In the genomic region with DNA sequence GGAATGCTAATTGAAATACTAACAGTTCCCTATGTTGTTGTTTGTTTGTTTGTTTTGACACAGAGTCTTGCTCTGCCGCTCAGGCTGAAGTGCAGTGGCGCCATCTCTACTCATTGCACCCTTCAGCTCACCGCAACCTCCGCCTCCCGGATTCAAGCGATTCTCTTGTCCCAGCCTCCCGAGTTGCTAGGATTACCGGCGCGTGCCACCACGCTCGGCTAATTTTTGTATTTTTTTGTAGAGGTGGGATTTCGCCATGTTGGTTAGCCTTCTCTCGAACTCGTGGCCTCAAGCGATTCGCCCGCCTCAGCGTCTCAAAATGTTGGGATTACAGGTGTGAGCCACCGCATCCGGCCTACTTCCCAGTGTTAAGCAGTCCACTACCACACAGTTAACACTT, we compare ENCODE assay signal across 18 cellular contexts. TPM values are rescaled to one million over a fixed set of nuclear protein-coding genes. Genes with fewer than 3 reads are reported as not detected.
DNase-seq lines count a peak whose midpoint lies in the region; ATAC-seq, FAIRE-seq and TF ChIP-seq lines count a peak whose summit lies in the region.
"Had no signal": no experiment of that assay in that cellular context is flagged by ENCODE, and none has a peak within 500 bp of the region (broad histone marks: within the 10 kb centered on the region; RNA-seq: fewer than 3 reads in every experiment).

No MANE protein-coding gene starts in this region.

- TF ChIP-seq RAD21 in H1 (IDR thresholded peaks at IDR 0.05 in 1 of 2, conservative IDR thresholded peaks at IDR 0.05 in 1 of 2; ENCODE audit: low read depth in 2 of 2, low read length in 2 of 2): no peak

- no peak overlapping the region for H2BK15ac ChIP-seq in H1 (ENCODE audit: low read length)

- no peaks in the 10 kb centered on the region for H3K9me3 ChIP-seq in Caco-2
- no peaks in the 10 kb centered on the region for H3K9me3 ChIP-seq in H1 (ENCODE audit: insufficient read depth in 2 of 2, low read depth in 1 of 2, low read length in 1 of 2)
- H3K9me3 ChIP-seq in spleen: no peaks in the 10 kb centered on the region
- H3K9me3 ChIP-seq: BLaER1 had no signal

- no peaks in the 10 kb centered on the region for H3K9me3 Mint-ChIP-seq in Caco-2 (ENCODE audit: unreplicated experiment)
- H3K9me3 Mint-ChIP-seq in IgD-negative memory B cell: no peaks in the 10 kb centered on the region
- no peaks in the 10 kb centered on the region for H3K9me3 Mint-ChIP-seq in T-cell

- BruUV-seq in Caco-2 (replicated peaks; lab: Mats Ljungman, UMichigan): no TSS peak

- no peak for DNase-seq in Caco-2
- DNase-seq in H1 (ENCODE audit: low read depth in 1 of 2, low spot score in 2 of 2): no peak
- DNase-seq in spleen: no peak
- no peak for DNase-seq in T-cell
- no peak for DNase-seq in posterior cingulate gyrus
- DNase-seq: DMS 273 treated with DMSO at 0.1 percent for 48 hours, GF-D8, NCI-H1436 treated with DMSO at 0.1 percent for 48 hours, NCI-H2029 treated with DMSO at 0.1 percent for 48 hours, NCI-H524 had no signal

- CTCF ChIA-PET in Caco-2 (lab: Charles Lee) (no interaction called here), H1 (lab: Charles Lee; ENCODE audit: partially characterized antibody) (interaction anchor here (0.7 to 1.2 kb wide), 3 partner anchors 10 to 123 kb away, joined by 3 read pairs; no protein-coding TSS in a partner anchor), T-cell (lab: Charles Lee) (no interaction called here)

- H3K27ac ChIP-seq in H1 (ENCODE audit: low read depth, low read length) (no peak overlapping the region), spleen (peak overlapping the region in 7 of 8 donors; percentile 82 to 90 (median 86))
- H3K27ac ChIP-seq: BLaER1 had no signal

- no peak for TF ChIP-seq EP300 in H1 (IDR thresholded peaks at IDR 0.05; ENCODE audit: borderline replicate concordance in 1 of 2, low read depth in 2 of 2, low read length in 2 of 2)

- H3K4me1 Mint-ChIP-seq in Caco-2 (ENCODE audit: low read depth, unreplicated experiment): peaks cover 30% of the 10 kb centered on the region
- peaks cover 31 to 44% (median 39%) of the 10 kb centered on the region in 3 donors for H3K4me1 Mint-ChIP-seq in IgD-negative memory B cell
- peaks cover 44 to 50% (median 45%) of the 10 kb centered on the region in 3 donors for H3K4me1 Mint-ChIP-seq in T-cell

- H3K4me1 ChIP-seq in Caco-2: peaks cover 16% of the 10 kb centered on the region
- peaks cover 0 to under 1% (median 0%) of the 10 kb centered on the region in 4 experiments; a peak in 3 of 7 replicates for H3K4me1 ChIP-seq in H1 (replicated peaks in 1 of 4; ENCODE audit: control insufficient read depth in 3 of 4, insufficient read depth in 4 of 4, low read length in 3 of 4)
- H3K4me1 ChIP-seq in spleen: peaks cover 21 to 81% (median 51%) of the 10 kb centered on the region in 6 donors

- intact Hi-C loops in Caco-2 (cut with micrococcal nuclease; ENCODE audit: unreplicated experiment): loop anchor here (5.0 to 10.0 kb wide), 3 partner anchors 199 to 379 kb away; a partner anchor contains a TSS
- intact Hi-C loops in spleen (cut with DNase I; ENCODE audit: low total_unique reads): no loop called here
- intact Hi-C loops in posterior cingulate gyrus (cut with DNase I): loop anchor here (5.0 to 10.0 kb wide), 2 partner anchors 114 to 201 kb away; a partner anchor contains a TSS

- H2BK20ac ChIP-seq in H1 (ENCODE audit: low read length): no peak overlapping the region

- no peak overlapping the region for H2AK5ac ChIP-seq in H1 (ENCODE audit: low read depth, low read length)

- H3K27me3 Mint-ChIP-seq in Caco-2 (ENCODE audit: insufficient read depth, unreplicated experiment) (peaks cover 7% of the 10 kb centered on the region), IgD-negative memory B cell (peaks cover 11% of the 10 kb centered on the region), T-cell (peaks cover 0 to 7% of the 10 kb centered on the region in 2 donors)

- H4K5ac ChIP-seq in H1 (ENCODE audit: insufficient read length, low read depth, low read length): no peak overlapping the region

- peaks cover 24% of the 10 kb centered on the region for H3K23me2 ChIP-seq in H1 (ENCODE audit: low read depth, low read length)

- 88% methylated on average over 21 of the region's 21 CpGs; no CpG with 5 or more reads in 1 of the 2 experiments for WGBS in H1 (ENCODE audit: extremely low coverage in 1 of 2, insufficient coverage in 1 of 2, insufficient read length in 1 of 2, insufficient replicate concordance in 2 of 2, low coverage in 1 of 2, low lambda C conversion rate in 2 of 2, missing lambda C conversion rate in 1 of 2), 2 experiments
- 94 to 98% (median 96%) methylated on average over 21 of the region's 21 CpGs for WGBS in spleen, 5 donors

- H3K9ac ChIP-seq in H1 (replicated peaks in 1 of 4; ENCODE audit: extremely low read depth in 1 of 4, low read depth in 3 of 4, low read length in 3 of 4): no peak overlapping the region
- H3K9ac ChIP-seq: BLaER1 had no signal

- H3K36me3 Mint-ChIP-seq in Caco-2 (ENCODE audit: insufficient read depth, unreplicated experiment) (peaks cover 43% of the 10 kb centered on the region), IgD-negative memory B cell (peaks cover 2% of the 10 kb centered on the region), T-cell (peaks cover 3% of the 10 kb centered on the region)

- H2AFZ ChIP-seq in H1 (ENCODE audit: low read length): no peak overlapping the region

- H3K79me1 ChIP-seq in H1 (ENCODE audit: low read depth, low read length): no peaks in the 10 kb centered on the region

- H2BK120ac ChIP-seq in H1 (replicated peaks; ENCODE audit: low read depth, low read length): no peak overlapping the region

- H4K20me1 ChIP-seq in H1 (replicated peaks in 1 of 2; ENCODE audit: control insufficient read depth in 1 of 2, insufficient read depth in 2 of 2, low read length in 2 of 2): no peaks in the 10 kb centered on the region
- H4K20me1 ChIP-seq: BLaER1 had no signal

- no peak overlapping the region for H4K8ac ChIP-seq in H1 (ENCODE audit: extremely low read depth, insufficient read depth, low read length)

- H4K91ac ChIP-seq in H1 (replicated peaks; ENCODE audit: insufficient read length, low read length): no peak overlapping the region

- peak overlapping the region; percentile 30 to 79; a peak in 1 of 4 replicates for H3K4me2 ChIP-seq in H1 (ENCODE audit: insufficient read depth in 1 of 2, low read depth in 2 of 2, low read length in 2 of 2)

- POLR2A ChIA-PET in Caco-2 (lab: Charles Lee) (interaction anchor here (0.6 kb wide), 1 partner anchor 368 kb away, joined by 5 read pairs; no protein-coding TSS in a partner anchor), H1 (lab: Charles Lee; ENCODE audit: partially characterized antibody) (no interaction called here), T-cell (lab: Charles Lee) (no interaction called here)

- H3K23ac ChIP-seq in H1 (ENCODE audit: insufficient read length): no peak overlapping the region

- H3K18ac ChIP-seq in H1 (ENCODE audit: extremely low read depth, low read length): no peak overlapping the region

- no peak overlapping the region for H3K4ac ChIP-seq in H1 (replicated peaks; ENCODE audit: insufficient read length, low read depth, low read length)

- H3K56ac ChIP-seq in H1 (replicated peaks; ENCODE audit: insufficient read length, low read depth, low read length): no peak overlapping the region

- H3K36me3 ChIP-seq in Caco-2 (ENCODE audit: control insufficient read depth, insufficient read depth, low read length): no peaks in the 10 kb centered on the region
- no peaks in the 10 kb centered on the region for H3K36me3 ChIP-seq in H1 (ENCODE audit: control insufficient read depth in 2 of 4, insufficient read depth in 4 of 4, low read length in 3 of 4)
- no peaks in the 10 kb centered on the region for H3K36me3 ChIP-seq in spleen
- H3K36me3 ChIP-seq: BLaER1 had no signal

- no peaks in the 10 kb centered on the region for H3K79me2 ChIP-seq in H1 (ENCODE audit: control insufficient read depth in 1 of 2, insufficient read depth in 2 of 2, low read length in 2 of 2)

- no peak overlapping the region for H2BK12ac ChIP-seq in H1 (ENCODE audit: low read depth, low read length)

- TF ChIP-seq CTCF in Caco-2 (IDR thresholded peaks at IDR 0.05; ENCODE audit: insufficient read depth in 1 of 2, low read depth in 1 of 2, low read length in 1 of 2, severe bottlenecking in 1 of 2, unreplicated experiment in 1 of 2) (no peak), H1 (IDR thresholded peaks at IDR 0.05; ENCODE audit: control extremely low read depth in 1 of 3, insufficient read depth in 1 of 3, low read depth in 1 of 3, low read length in 3 of 3) (peak in 1 of 3 experiments; percentile 8; a peak in 1 of 4 replicates), spleen (IDR thresholded peaks at IDR 0.05 in 8 of 11, conservative IDR thresholded peaks at IDR 0.05 in 3 of 11) (no peak)

- ATAC-seq in T-cell (replicated peaks in 1 of 4) (no peak), GM19452 (IDR thresholded peaks at IDR 0.05; ENCODE audit: unreplicated experiment) (no peak)

- no peak overlapping the region for H3K14ac ChIP-seq in H1 (ENCODE audit: insufficient read length)

- H2BK5ac ChIP-seq in H1 (ENCODE audit: low read depth, low read length): no peak overlapping the region

- FAIRE-seq in H1 (lab: Jason Lieb, UNC): no peak
- FAIRE-seq: GM12892, H54 had no signal

- peak overlapping the region; percentile 22 for H3K4me3 Mint-ChIP-seq in Caco-2 (ENCODE audit: unreplicated experiment)
- peak overlapping the region in 2 of 4 donors; percentile 3 to 72 for H3K4me3 Mint-ChIP-seq in IgD-negative memory B cell
- H3K4me3 Mint-ChIP-seq in T-cell: no peak overlapping the region

- H3K27me3 ChIP-seq in Caco-2 (replicated peaks; ENCODE audit: control insufficient read depth, insufficient read depth, low read length): no peaks in the 10 kb centered on the region
- H3K27me3 ChIP-seq in H1 (replicated peaks in 1 of 4; ENCODE audit: control insufficient read depth in 3 of 4, extremely low read depth in 1 of 4, insufficient read depth in 3 of 4, low read length in 3 of 4): no peaks in the 10 kb centered on the region
- peaks cover 0 to 22% (median 0%) of the 10 kb centered on the region in 7 donors for H3K27me3 ChIP-seq in spleen (replicated peaks in 1 of 7)

- TF ChIP-seq POLR2A in H1 (IDR thresholded peaks at IDR 0.05; ENCODE audit: control extremely low read depth in 1 of 2, low read depth in 2 of 2, low read length in 2 of 2): no peak
- TF ChIP-seq POLR2A in spleen (IDR thresholded peaks at IDR 0.05): no peak

- H3K27ac Mint-ChIP-seq in Caco-2 (ENCODE audit: unreplicated experiment) (no peak overlapping the region), IgD-negative memory B cell (peak overlapping the region; percentile 31 to 100 (median 72)), T-cell (no peak overlapping the region)

- H3K4me3 ChIP-seq in Caco-2 (ENCODE audit: low read depth, low read length) (no peak overlapping the region), H1 (ENCODE audit: extremely low read depth in 1 of 4, insufficient read depth in 2 of 4, low read depth in 3 of 4, low read length in 4 of 4) (no peak overlapping the region), spleen (no peak overlapping the region)
- H3K4me3 ChIP-seq: BLaER1 had no signal

RNA-seq across cellular contexts. Expression of a gene that starts 42.0 kb away (rescaled TPM):
- total RNA-seq in Caco-2 (2022) (not detected in 2 replicates), spleen (not detected), T-cell (not detected)
- polyA plus RNA-seq in IgD-negative memory B cell (not detected), H1 (2011; rRNA removed) (not detected in 2 replicates), spleen (not detected)
- total RNA-seq in H1 (2021; fragmentation: NEBNext Ultra II Directional; extraction: Animal tissue kit (Norgen Biotek cat#: 25700)): not detected in 2 replicates
- polyA plus RNA-seq in H1 (2011; cell fraction: cytosol; rRNA removed): not detected
- polyA plus RNA-seq in H1 (2011; cell fraction: nucleus; rRNA removed): not detected
- not detected in 4 replicates for polyA plus RNA-seq in H1 (2012, experiment 1 of 2)
- not detected for polyA plus RNA-seq in H1 (2012, experiment 2 of 2)
- not detected for polyA plus RNA-seq in H1 (2013, experiment 1 of 2)
- polyA plus RNA-seq in H1 (2013, experiment 2 of 2): not detected
- polyA minus RNA-seq in H1 (2011; rRNA and poly(A)+ RNA removed): not detected in 2 replicates
- not detected for polyA minus RNA-seq in H1 (2011; cell fraction: cytosol; rRNA and poly(A)+ RNA removed)
- polyA minus RNA-seq in H1 (2011; cell fraction: nucleus; rRNA and poly(A)+ RNA removed): not detected
- total RNA-seq: Daoy, HT-29, SK-MEL-5 had no signal

RNA-seq across cellular contexts. Expression of a gene that starts 49.9 kb away (rescaled TPM):
- total RNA-seq in Caco-2 (2022) (not detected in 2 replicates), spleen (not detected), T-cell (not detected)
- polyA plus RNA-seq in IgD-negative memory B cell (not detected), H1 (2011; rRNA removed) (not detected in 2 replicates), spleen (not detected)
- total RNA-seq in H1 (2021; fragmentation: NEBNext Ultra II Directional; extraction: Animal tissue kit (Norgen Biotek cat#: 25700)): not detected in 2 replicates
- not detected for polyA plus RNA-seq in H1 (2011; cell fraction: cytosol; rRNA removed)
- polyA plus RNA-seq in H1 (2011; cell fraction: nucleus; rRNA removed): not detected
- not detected in 4 replicates for polyA plus RNA-seq in H1 (2012, experiment 1 of 2)
- not detected for polyA plus RNA-seq in H1 (2012, experiment 2 of 2)
- not detected for polyA plus RNA-seq in H1 (2013, experiment 1 of 2)
- polyA plus RNA-seq in H1 (2013, experiment 2 of 2): not detected
- not detected in 2 replicates for polyA minus RNA-seq in H1 (2011; rRNA and poly(A)+ RNA removed)
- not detected for polyA minus RNA-seq in H1 (2011; cell fraction: cytosol; rRNA and poly(A)+ RNA removed)
- polyA minus RNA-seq in H1 (2011; cell fraction: nucleus; rRNA and poly(A)+ RNA removed): not detected
- total RNA-seq: Daoy, HT-29, SK-MEL-5 had no signal

Comparison
In these comparisons a context has a peak if more than half of its experiments do, and no peak if none do; other contexts are left out.
1. H3K27ac Mint-ChIP-seq: peak in IgD-negative memory B cell (3 of 3); none in Caco-2 (single experiment) and T-cell (0 of 2).